ENCODE assay signal across 8 cellular contexts in the genomic region with DNA sequence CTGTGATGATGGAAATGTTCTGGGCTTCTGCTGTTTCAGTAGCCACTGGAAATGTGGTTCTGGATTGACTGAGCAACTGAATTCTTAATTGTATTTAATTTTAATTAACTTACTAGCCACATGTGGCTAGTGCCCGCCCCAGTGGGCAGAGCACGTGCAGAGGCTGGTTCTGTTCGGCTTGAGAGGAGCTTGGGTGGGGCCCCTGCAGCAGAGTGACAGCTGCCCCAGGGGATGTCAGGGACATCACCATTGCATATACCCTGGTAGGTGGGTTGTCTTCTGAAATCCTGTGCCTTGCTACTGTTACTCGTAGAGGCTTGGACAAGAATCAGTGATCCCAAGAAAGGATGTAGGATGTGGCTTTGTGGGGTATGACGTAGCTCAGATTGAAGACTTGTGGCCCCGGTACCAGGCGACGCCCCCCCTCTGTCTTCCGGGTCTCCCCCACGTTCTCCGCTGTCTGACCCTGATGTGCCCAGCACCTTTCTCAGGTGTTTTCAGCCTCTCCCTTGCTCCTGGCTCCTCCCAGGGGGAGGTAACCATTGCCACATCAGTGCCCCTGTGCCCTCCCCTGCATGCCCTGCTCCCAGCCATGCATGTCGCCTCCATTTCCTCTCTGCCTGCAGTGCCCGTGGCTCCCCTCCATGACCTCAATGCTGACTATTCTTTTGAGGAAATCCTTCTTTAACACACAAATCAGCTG.
DNase-seq lines count a peak whose midpoint lies in the region; ATAC-seq, FAIRE-seq and TF ChIP-seq lines count a peak whose summit lies in the region.

No MANE protein-coding gene starts in this region.

- H3K79me2 ChIP-seq in OCI-LY3 (ENCODE audit: low read length): no peaks in the 10 kb centered on the region

- H3K4me3 ChIP-seq in OCI-LY3 (ENCODE audit: low read length): peak overlapping the region; percentile 41

- FAIRE-seq in HTR-8/SVneo (lab: Jason Lieb, UNC): no peak

- no peaks in the 10 kb centered on the region for H3K9me3 ChIP-seq in OCI-LY3 (ENCODE audit: insufficient read depth, low read length)

- H3K27ac ChIP-seq in OCI-LY3 (ENCODE audit: low read length): no peak overlapping the region

- peak overlapping the region; percentile 55 for H3K4me2 ChIP-seq in OCI-LY3 (ENCODE audit: low read length)

- DNase-seq in DMS153 (lab: John Stamatoyannopoulos, UW): peak; percentile 69
- DNase-seq in left kidney (ENCODE audit: low read depth, low spot score): peak; percentile 97
- no peak for DNase-seq in NCI-H345 (lab: John Stamatoyannopoulos, UW)
- DNase-seq in HTR-8/SVneo (ENCODE audit: insufficient read length, low spot score): no peak
- DNase-seq in nucleus accumbens (lab: John Stamatoyannopoulos, UW): no peak

- peaks cover 11% of the 10 kb centered on the region; the same call in 1 of the 2 replicates for H3K4me1 ChIP-seq in OCI-LY3 (ENCODE audit: low read length)

- TF ChIP-seq CTCF in OCI-LY3 (IDR thresholded peaks at IDR 0.05; ENCODE audit: low read depth, low read length): no peak

- H2AFZ ChIP-seq in OCI-LY3 (ENCODE audit: low read depth, low read length): peak overlapping the region; percentile 55

- no peak overlapping the region for H3K9ac ChIP-seq in OCI-LY3 (ENCODE audit: low read length)

- H4K20me1 ChIP-seq in OCI-LY3 (ENCODE audit: insufficient read depth, low read length): no peaks in the 10 kb centered on the region

- H3K36me3 ChIP-seq in OCI-LY3 (replicated peaks; ENCODE audit: low read depth, low read length): no peaks in the 10 kb centered on the region

- ATAC-seq in HG02610 (IDR thresholded peaks at IDR 0.05; ENCODE audit: unreplicated experiment): peak; percentile 70
- ATAC-seq in GM19035 (IDR thresholded peaks at IDR 0.05; ENCODE audit: unreplicated experiment): no peak

- no peaks in the 10 kb centered on the region for H3K27me3 ChIP-seq in OCI-LY3 (ENCODE audit: low read depth, low read length)

Comparison
In these comparisons a context has a peak if more than half of its experiments do, and no peak if none do; other contexts are left out.
1. DNase-seq: peak in DMS153 (single experiment) and left kidney (single experiment); none in NCI-H345 (single experiment), HTR-8/SVneo (single experiment) and nucleus accumbens (0 of 56).